ENCODE assay signal across 1 cellular context in genomic region chr22:50656122-50657070, GRCh38.
TF ChIP-seq lines count a peak whose summit lies in the region.

No MANE protein-coding gene starts in this region.

TF ChIP-seq in HCT116, 20 proteins besides CTCF, POLR2A, EP300 and RAD21 (continued from another document):
- no peak for TF ChIP-seq ZBTB33 (IDR thresholded peaks at IDR 0.05; ENCODE audit: extremely low read depth, insufficient replicate concordance, low read length)
- no peak; the same call in 1 of the 2 replicates for TF ChIP-seq SP1 (IDR thresholded peaks at IDR 0.05; ENCODE audit: low read depth)
